24 cellular contexts compared by ENCODE assay signal in genomic region chr1:83967336-83967735, GRCh38. TPM values are rescaled to one million over a fixed set of nuclear protein-coding genes. Genes with fewer than 3 reads are reported as not detected.
DNase-seq lines count a peak whose midpoint lies in the region; FAIRE-seq and TF ChIP-seq lines count a peak whose summit lies in the region.
"Had no signal": no experiment of that assay in that cellular context is flagged by ENCODE, and none has a peak within 500 bp of the region (broad histone marks: within the 10 kb centered on the region; RNA-seq: fewer than 3 reads in every experiment).

No MANE protein-coding gene starts in this region.

- H3K4me3 ChIP-seq in AG04450 (ENCODE audit: low read depth, low read length): no peak overlapping the region
- H3K4me3 ChIP-seq in epithelial cell of esophagus (ENCODE audit: low read length): no peak overlapping the region
- no peak overlapping the region for H3K4me3 ChIP-seq in adrenal gland
- H3K4me3 ChIP-seq: Peyer's patch, SJCRH30 had no signal

- POLR2A ChIA-PET in AG04450 (lab: Yijun Ruan, JAX): no interaction called here

- H3K27me3 ChIP-seq in AG04450 (ENCODE audit: control insufficient read depth, insufficient read depth, low read length): no peaks in the 10 kb centered on the region
- H3K27me3 ChIP-seq in adrenal gland: no peaks in the 10 kb centered on the region
- H3K27me3 ChIP-seq: Peyer's patch, SJCRH30 had no signal

- no peaks in the 10 kb centered on the region for H3K36me3 ChIP-seq in adrenal gland (replicated peaks in 1 of 2)
- H3K36me3 ChIP-seq: Peyer's patch had no signal

- H3K4me1 ChIP-seq in adrenal gland (replicated peaks in 1 of 2): no peaks in the 10 kb centered on the region
- H3K4me1 ChIP-seq: Peyer's patch had no signal

- 86 to 97% (median 90%) methylated on average over 1 of the region's 1 CpG for WGBS in adrenal gland, 4 donors

- FAIRE-seq in RCC 7860 (lab: Jason Lieb, UNC): no peak
- FAIRE-seq: HTR-8/SVneo had no signal

- H3K9me3 ChIP-seq in AG04450 (ENCODE audit: control insufficient read depth, insufficient read depth, low read length) (no peaks in the 10 kb centered on the region), adrenal gland (replicated peaks in 1 of 3) (no peaks in the 10 kb centered on the region)
- H3K9me3 ChIP-seq: Peyer's patch, SJCRH30 had no signal

- intact Hi-C loops in adrenal gland (cut with DNase I): no loop called here

- H3K27ac ChIP-seq in AG04450 (ENCODE audit: low read depth, low read length) (no peak overlapping the region), adrenal gland (no peak overlapping the region)
- H3K27ac ChIP-seq: 22Rv1, C4-2B, KMS-11, Peyer's patch, SJCRH30 had no signal

- CTCF ChIA-PET in AG04450 (lab: Charles Lee): no interaction called here

- TF ChIP-seq POLR2A in adrenal gland (IDR thresholded peaks at IDR 0.05): no peak

- TF ChIP-seq CTCF in AG04450 (IDR thresholded peaks at IDR 0.05; ENCODE audit: low read depth, low read length): no peak
- TF ChIP-seq CTCF in epithelial cell of esophagus (IDR thresholded peaks at IDR 0.05; ENCODE audit: insufficient read depth, low read depth, low read length, missing control alignments): no peak
- no peak for TF ChIP-seq CTCF in adrenal gland (IDR thresholded peaks at IDR 0.05)

- peak; percentile 27 for DNase-seq in AG04450 (ENCODE audit: low read depth, low spot score)
- DNase-seq in LHCN-M2 (ENCODE audit: low read depth): peak; percentile 28
- peak; percentile 3 for DNase-seq in epithelial cell of esophagus (ENCODE audit: low read depth)
- peak; percentile 22 for DNase-seq in kidney tubule cell (ENCODE audit: low spot score)
- DNase-seq in SK-N-DZ (ENCODE audit: low spot score): no peak
- no peak for DNase-seq in adrenal gland
- no peak for DNase-seq in A172 (ENCODE audit: low spot score)
- DNase-seq in RCC 7860 (ENCODE audit: low spot score): no peak
- DNase-seq: Calu3; CD8-positive, alpha-beta memory T cell; DMS53; H9; NCI-H1694; NCI-H2081; NCI-H2171; NCI-H345; NCI-H524; NCI-H82; Peyer's patch; SJCRH30 had no signal

RNA-seq across cellular contexts. Expression of gene TTLL7, which starts 31.6 kb away (rescaled TPM):
- polyA plus RNA-seq in AG04450 (2011; rRNA removed) (14.5 and 17.9 TPM in 2 replicates), adrenal gland (1 to 10 TPM; 2.4 to 7.6 (median 5.2) TPM)
- 13.3 and 23.1 TPM in 2 replicates for polyA minus RNA-seq in AG04450 (2011; rRNA and poly(A)+ RNA removed)
- total RNA-seq in LHCN-M2 (2014; rRNA removed) (21.3 and 28.2 TPM in 2 replicates), adrenal gland (1 to 10 TPM in 5 of 8 donors, under 1 TPM in 3; 0.06 to 6.3 (median 1.9) TPM)
- polyA plus RNA-seq in LHCN-M2 (2012): 7.0 TPM
- 5.8 and 6.4 TPM in 2 replicates for polyA plus RNA-seq in SK-N-DZ (2014; cell fraction: cytosol; rRNA removed)
- 10.9 and 11.1 TPM in 2 replicates for polyA plus RNA-seq in SK-N-DZ (2014; cell fraction: nucleus; rRNA removed)
- total RNA-seq in A172 (2014; rRNA removed; shearing (Covaris generic)): 6.3 and 17.2 TPM in 2 replicates

Comparison
In these comparisons a context has a peak if more than half of its experiments do, and no peak if none do; other contexts are left out.
1. DNase-seq: peak in AG04450 (single experiment), LHCN-M2 (single experiment), epithelial cell of esophagus (single experiment) and kidney tubule cell (single experiment); none in SK-N-DZ (single experiment), adrenal gland (0 of 7), A172 (single experiment) and RCC 7860 (single experiment).